12 cellular contexts compared by ENCODE assay signal in the genomic region with DNA sequence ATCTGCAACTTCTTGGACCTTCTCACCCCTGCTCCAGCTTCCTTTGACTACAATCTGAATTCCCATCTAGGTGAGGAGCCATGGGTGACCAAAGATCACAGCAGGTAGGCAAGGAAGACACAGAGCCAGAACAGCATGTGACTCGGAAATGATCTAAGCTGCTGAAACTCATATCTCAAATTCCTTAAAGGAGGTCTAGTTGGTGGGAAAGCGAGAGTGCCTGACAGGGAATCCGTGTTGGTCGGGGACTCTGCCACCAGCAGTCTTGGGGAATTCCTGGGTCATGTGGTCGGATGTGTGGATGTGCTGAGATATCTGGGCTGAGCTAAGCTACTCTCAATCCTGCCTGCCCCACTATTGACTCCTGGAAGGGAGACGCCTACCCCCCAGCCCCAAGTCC. TPM values are rescaled to one million over a fixed set of nuclear protein-coding genes. Genes with fewer than 3 reads are reported as not detected.
A peak's percentile ranks its signal among the peaks of the same experiment; 100 is the strongest.
DNase-seq lines count a peak whose midpoint lies in the region; ATAC-seq, FAIRE-seq and TF ChIP-seq lines count a peak whose summit lies in the region.
"Had no signal": no experiment of that assay in that cellular context is flagged by ENCODE, and none has a peak within 500 bp of the region (broad histone marks: within the 10 kb centered on the region; RNA-seq: fewer than 3 reads in every experiment).

No MANE protein-coding gene starts in this region.

- H3K23ac ChIP-seq in mesenchymal stem cell (ENCODE audit: low read length in 2 of 2), result peak overlapping the region in 1 of 2 experiments; percentile 26

- H3K4me3 ChIP-seq in AG10803 (ENCODE audit: low read length) (no peak overlapping the region), K562 (no peak overlapping the region), mesenchymal stem cell (ENCODE audit: insufficient read depth in 1 of 2, low read depth in 1 of 2, low read length in 2 of 2) (no peak overlapping the region)

- peak; percentile 49 for DNase-seq in AG10803 (ENCODE audit: low read depth)
- DNase-seq in HT1080 (ENCODE audit: low read depth), result peak; percentile 52
- DNase-seq in K562 (ENCODE audit: extremely low read depth in 1 of 4, low spot score in 3 of 4), result no peak
- peak; percentile 81 for DNase-seq in mesenchymal stem cell
- DNase-seq in NCI-H1436 treated with DMSO at 0.1 percent for 48 hours (lab: John Stamatoyannopoulos, UW), result no peak
- no peak for DNase-seq in Ammon's horn (ENCODE audit: low spot score)
- no peak for DNase-seq in GM13976 (ENCODE audit: low spot score)

- intact Hi-C loops in K562 (cut with micrococcal nuclease), result loop anchor here (1.0 to 5.0 kb wide), 3 partner anchors 51 to 347 kb away; no protein-coding TSS in a partner anchor

- TF ChIP-seq EP300 in K562 (IDR thresholded peaks at IDR 0.05; ENCODE audit: low read length), result no peak

- peak overlapping the region in 1 of 2 experiments; percentile 58 for H2BK12ac ChIP-seq in mesenchymal stem cell (ENCODE audit: low read length in 2 of 2)

- POLR2A ChIA-PET in K562 (lab: Yijun Ruan, JAX), result interaction anchor here (0.7 to 2.2 kb wide), 3 partner anchors 9 to 51 kb away, joined by 4 to 15 read pairs (median 5); no protein-coding TSS in a partner anchor

- H4K20me1 ChIP-seq in K562 (replicated peaks; ENCODE audit: control insufficient read depth, insufficient read depth, low read length), result peaks cover 19% of the 10 kb centered on the region

- H2AK5ac ChIP-seq in mesenchymal stem cell (ENCODE audit: low read length, severe bottlenecking), result peak overlapping the region; percentile 64

- in situ Hi-C loops in K562 (cut with MboI), result loop anchor here (5.0 kb wide), 1 partner anchor 47 kb away; no protein-coding TSS in a partner anchor
- in situ Hi-C loops in GM13976 (cut with MboI; ENCODE audit: low sequenced_read_pairs, unreplicated experiment), result loop anchor here (5.0 kb wide), 1 partner anchor 42 kb away; no protein-coding TSS in a partner anchor

- no peak for TF ChIP-seq POLR2A in K562 (conservative IDR thresholded peaks at IDR 0.05)

- H3K4me1 ChIP-seq in K562 (replicated peaks in 1 of 2; ENCODE audit: control insufficient read depth in 2 of 2, insufficient read depth in 2 of 2, low read length in 2 of 2) (peaks cover 3 to 13% of the 10 kb centered on the region in 2 experiments; a peak in 4 of 5 replicates), mesenchymal stem cell (ENCODE audit: control insufficient read depth, insufficient read depth, low read depth, low read length) (peaks cover 15% of the 10 kb centered on the region)
- H3K4me1 ChIP-seq: foreskin keratinocyte had no signal

- no peak overlapping the region for H2BK120ac ChIP-seq in mesenchymal stem cell (ENCODE audit: low read depth, low read length)

- CTCF ChIA-PET in K562 (lab: Yijun Ruan, JAX; ENCODE audit: low intra/inter-chr PET ratio), result interaction anchor here (0.6 to 8.5 kb wide), 4 partner anchors 51 to 350 kb away, joined by 4 to 144 read pairs (median 4); no protein-coding TSS in a partner anchor

- ATAC-seq in K562, result no peak
- no peak for ATAC-seq in GM18519 (IDR thresholded peaks at IDR 0.05; ENCODE audit: low FRiP score, unreplicated experiment)

- BruUV-seq in K562 (replicated peaks; lab: Mats Ljungman, UMichigan), result no TSS peak

- 3% methylated on average over 6 of the region's 6 CpGs for WGBS in K562 (ENCODE audit: insufficient coverage, low coverage, missing lambda C conversion rate)
- WGBS in mesenchymal stem cell, result 64% methylated on average over 4 of the region's 6 CpGs

- H3K79me2 ChIP-seq in K562 (ENCODE audit: control insufficient read depth, insufficient read depth, low read length), result no peaks in the 10 kb centered on the region
- H3K79me2 ChIP-seq: parathyroid adenoma had no signal

- H3K4ac ChIP-seq in mesenchymal stem cell (ENCODE audit: low read depth in 1 of 2, low read length in 2 of 2), result peak overlapping the region in 1 of 2 experiments; percentile 35

- H3K18ac ChIP-seq in mesenchymal stem cell (ENCODE audit: low read depth in 1 of 2, low read length in 2 of 2), result peak overlapping the region in 1 of 2 experiments; percentile 58

- no peak for TF ChIP-seq CTCF in AG10803 (conservative IDR thresholded peaks at IDR 0.05; ENCODE audit: low read length)
- TF ChIP-seq CTCF in K562 (IDR thresholded peaks at IDR 0.05 in 2 of 3, conservative IDR thresholded peaks at IDR 0.05 in 1 of 3; ENCODE audit: insufficient read depth in 2 of 3, low read depth in 1 of 3, low read length in 3 of 3), result no peak
- no peak for TF ChIP-seq CTCF in GM13976 (IDR thresholded peaks at IDR 0.05; ENCODE audit: borderline replicate concordance, control extremely low read depth, extremely low read depth, insufficient read depth, missing control alignments)

- no peak for TF ChIP-seq RAD21 in K562 (CRISPR knock-in tag; conservative IDR thresholded peaks at IDR 0.05 in 1 of 2, IDR thresholded peaks at IDR 0.05 in 1 of 2)

- H3K14ac ChIP-seq in mesenchymal stem cell (ENCODE audit: low read length in 2 of 2), result no peak overlapping the region

- FAIRE-seq in K562 (lab: Jason Lieb, UNC), result no peak

- no peak overlapping the region for H2BK5ac ChIP-seq in mesenchymal stem cell (ENCODE audit: low read depth, low read length, poor library complexity, severe bottlenecking)

- H3K27me3 ChIP-seq in K562 (ENCODE audit: control insufficient read depth in 2 of 2, insufficient read depth in 2 of 2, low read length in 2 of 2), result peaks cover 43 to 83% of the 10 kb centered on the region in 2 experiments
- H3K27me3 ChIP-seq in mesenchymal stem cell (ENCODE audit: control insufficient read depth in 1 of 2, insufficient read depth in 1 of 2, low read length in 2 of 2), result peaks cover 0 to 33% of the 10 kb centered on the region in 2 experiments

- H3K36me3 ChIP-seq in K562 (ENCODE audit: control insufficient read depth, insufficient read depth, low read length) (no peaks in the 10 kb centered on the region), mesenchymal stem cell (ENCODE audit: control insufficient read depth in 1 of 2, insufficient read depth in 2 of 2, low read depth in 1 of 2, low read length in 2 of 2) (no peaks in the 10 kb centered on the region)

- H3K9me1 ChIP-seq in K562 (ENCODE audit: control insufficient read depth, insufficient read depth, low read length), result no peaks in the 10 kb centered on the region

- H3K9ac ChIP-seq in K562 (ENCODE audit: insufficient read depth in 1 of 2, low read depth in 2 of 2, low read length in 2 of 2) (peak overlapping the region in 1 of 2 experiments; percentile 5; a peak in 1 of 4 replicates), mesenchymal stem cell (ENCODE audit: low read length) (no peak overlapping the region)
- H3K9ac ChIP-seq: parathyroid adenoma had no signal

- H2AFZ ChIP-seq in K562 (ENCODE audit: low read depth, low read length), result no peak overlapping the region
- H2AFZ ChIP-seq in mesenchymal stem cell (ENCODE audit: low read depth, low read length), result no peak overlapping the region
- H2AFZ ChIP-seq: parathyroid adenoma had no signal

- no peaks in the 10 kb centered on the region for H3K9me3 ChIP-seq in K562 (replicated peaks; ENCODE audit: control insufficient read depth, insufficient read depth, low read depth, low read length)
- H3K9me3 ChIP-seq in mesenchymal stem cell (ENCODE audit: control insufficient read depth, low read length), result no peaks in the 10 kb centered on the region

- no peak overlapping the region for H2BK15ac ChIP-seq in mesenchymal stem cell (ENCODE audit: low read depth, poor library complexity, severe bottlenecking)

- H3K27ac ChIP-seq in K562 (ENCODE audit: extremely low read depth, low read depth, low read length) (no peak overlapping the region), mesenchymal stem cell (ENCODE audit: low read length, poor library complexity, severe bottlenecking) (peak overlapping the region; percentile 78)
- H3K27ac ChIP-seq: foreskin keratinocyte, parathyroid adenoma had no signal

- H3K79me1 ChIP-seq in mesenchymal stem cell (replicated peaks; ENCODE audit: low read length, poor library complexity, severe bottlenecking), result peaks cover 4% of the 10 kb centered on the region

- H3K4me2 ChIP-seq in K562 (ENCODE audit: insufficient read depth, low read length) (no peak overlapping the region), mesenchymal stem cell (ENCODE audit: low read length, poor library complexity, severe bottlenecking) (no peak overlapping the region)

- no peak overlapping the region for H4K91ac ChIP-seq in mesenchymal stem cell (ENCODE audit: low read length)

- no peak overlapping the region for H4K8ac ChIP-seq in mesenchymal stem cell (ENCODE audit: low read length)

RNA-seq across cellular contexts. Expression of gene NUAK2, which starts 3.2 kb away (rescaled TPM):
- 1.8 and 2.2 TPM in 2 replicates for total RNA-seq in HT1080 (2014; rRNA removed; shearing (Covaris generic))
- 4.7 TPM in 2 replicates for polyA plus RNA-seq in HT1080 (2015; cell fraction: cytosol; rRNA removed)
- polyA plus RNA-seq in HT1080 (2015; cell fraction: nucleus; rRNA removed), result 10.2 and 11.0 TPM in 2 replicates
- total RNA-seq in K562 (2011; cell fraction: chromatin; rRNA removed; ENCODE audit: low replicate concordance), result 0.40 and 0.90 TPM in 2 replicates
- 0.39 and 0.83 TPM in 2 replicates for total RNA-seq in K562 (2011; cell fraction: nucleolus; rRNA removed)
- total RNA-seq in K562 (2011; cell fraction: nucleoplasm; rRNA removed), result 0.23 and 0.73 TPM in 2 replicates
- 0.05 and 0.29 TPM in 2 replicates for total RNA-seq in K562 (2014; rRNA removed)
- total RNA-seq in K562 (2014; rRNA removed; fragmentation: Illumina TruSeq; extraction: Trizol), result 0.13 and 0.18 TPM in 2 replicates
- total RNA-seq in K562 (2015; rRNA removed; fragmentation: Illumina TruSeq; extraction: Trizol), result 0.14 and 0.15 TPM in 2 replicates
- 0.44 and 0.47 TPM in 2 replicates for total RNA-seq in K562 (2021)
- polyA plus RNA-seq in K562 (2011; rRNA removed), result 0.11 and 0.68 TPM in 2 replicates
- 0.19 and 0.37 TPM in 2 replicates for polyA plus RNA-seq in K562 (2011; cell fraction: cytosol; rRNA removed)
- polyA plus RNA-seq in K562 (2011; cell fraction: nucleus; rRNA removed), result 0.41 and 0.49 TPM in 2 replicates
- 0.20 and 0.60 TPM in 2 replicates for polyA plus RNA-seq in K562 (2012)
- polyA plus RNA-seq in K562 (2014; fragmentation: Illumina TruSeq; extraction: Trizol), result 0.27 and 0.33 TPM in 2 replicates
- polyA plus RNA-seq in K562 (2014; fragmentation: Nextera tagmentation; extraction: Ambion mirVana), result under 1 TPM; 0.04 to 0.10 TPM
- polyA plus RNA-seq in K562 (2014; rRNA removed), result 0.19 and 0.45 TPM in 2 replicates
- polyA minus RNA-seq in K562 (2011; rRNA and poly(A)+ RNA removed), result 0.28 and 0.39 TPM in 2 replicates
- 0.48 and 0.64 TPM in 2 replicates for polyA minus RNA-seq in K562 (2011; cell fraction: cytosol; rRNA and poly(A)+ RNA removed)
- 0.54 and 0.78 TPM in 2 replicates for polyA minus RNA-seq in K562 (2011; cell fraction: nucleus; rRNA and poly(A)+ RNA removed)
- 2.9 TPM for polyA plus RNA-seq in mesenchymal stem cell (2013, experiment 1 of 2)
- polyA plus RNA-seq in mesenchymal stem cell (2013, experiment 2 of 2), result 2.9 TPM

RNA-seq across cellular contexts. Expression of gene KLHDC8A, which starts 31.9 kb away (rescaled TPM):
- total RNA-seq in HT1080 (2014; rRNA removed; shearing (Covaris generic)), result not detected in 2 replicates
- polyA plus RNA-seq in HT1080 (2015; cell fraction: cytosol; rRNA removed), result not detected in 2 replicates
- polyA plus RNA-seq in HT1080 (2015; cell fraction: nucleus; rRNA removed), result not detected in 2 replicates
- total RNA-seq in K562 (2011; cell fraction: chromatin; rRNA removed; ENCODE audit: low replicate concordance), result not detected in 2 replicates
- total RNA-seq in K562 (2011; cell fraction: nucleolus; rRNA removed), result 0.13 TPM in 1 of 2 replicates, not detected in the other
- total RNA-seq in K562 (2011; cell fraction: nucleoplasm; rRNA removed), result not detected in 2 replicates
- total RNA-seq in K562 (2014; rRNA removed) (0.24 and 0.54 TPM in 2 replicates), K562 (2014; rRNA removed; fragmentation: Illumina TruSeq; extraction: Trizol) (not detected in 2 replicates), K562 (2015; rRNA removed; fragmentation: Illumina TruSeq; extraction: Trizol) (not detected in 2 replicates), K562 (2021) (0.04 and 0.16 TPM in 2 replicates)
- polyA plus RNA-seq in K562 (2011; rRNA removed) (0.03 TPM in 1 of 2 replicates, not detected in the other), K562 (2014; fragmentation: Illumina TruSeq; extraction: Trizol) (not detected in 2 replicates), K562 (2014; fragmentation: Nextera tagmentation; extraction: Ambion mirVana) (under 1 TPM in 1 of 2 experiments, not detected in 1; 0.01 TPM), K562 (2014; rRNA removed) (not detected in 2 replicates)
- polyA plus RNA-seq in K562 (2011; cell fraction: cytosol; rRNA removed), result 0.07 TPM in 1 of 2 replicates, not detected in the other
- not detected in 2 replicates for polyA plus RNA-seq in K562 (2011; cell fraction: nucleus; rRNA removed)
- 0.13 and 0.30 TPM in 2 replicates for polyA plus RNA-seq in K562 (2012)
- polyA minus RNA-seq in K562 (2011; rRNA and poly(A)+ RNA removed), result not detected in 2 replicates
- not detected in 2 replicates for polyA minus RNA-seq in K562 (2011; cell fraction: cytosol; rRNA and poly(A)+ RNA removed)
- not detected in 2 replicates for polyA minus RNA-seq in K562 (2011; cell fraction: nucleus; rRNA and poly(A)+ RNA removed)
- polyA plus RNA-seq in mesenchymal stem cell (2013, experiment 1 of 2), result not detected
- polyA plus RNA-seq in mesenchymal stem cell (2013, experiment 2 of 2), result not detected
- total RNA-seq: foreskin keratinocyte; left lobe of liver; T-helper 1 cell treated with Interleukin-12 subunit alpha and Interleukin-12 subunit beta and Interleukin-4 antibody, amounts not matched to agents 30 ng/mL and 1 ng/mL, for 36 hours had no signal
- polyA plus RNA-seq: foreskin keratinocyte had no signal

Comparison
In these comparisons a context has a peak if more than half of its experiments do, and no peak if none do; other contexts are left out.
1. DNase-seq: peak in AG10803 (single experiment), HT1080 (single experiment) and mesenchymal stem cell (single experiment); none in K562 (0 of 4), NCI-H1436 treated with DMSO at 0.1 percent for 48 hours (single experiment), Ammon's horn (single experiment) and GM13976 (single experiment).